1 cellular context compared by ENCODE assay signal in genomic region chr14:103563844-103564243, GRCh38.
TF ChIP-seq lines count a peak whose summit lies in the region.

No MANE protein-coding gene starts in this region.

TF ChIP-seq in GM12878, 131 proteins besides CTCF, POLR2A, EP300 and RAD21:
- peak; percentile 89 for TF ChIP-seq MLLT1 (IDR thresholded peaks at IDR 0.05)
TF ChIP-seq in GM12878: peak in this region for 1; not testable (repeated sequence) for 130.
